ENCODE assay signal across 1 cellular context in the genomic region with DNA sequence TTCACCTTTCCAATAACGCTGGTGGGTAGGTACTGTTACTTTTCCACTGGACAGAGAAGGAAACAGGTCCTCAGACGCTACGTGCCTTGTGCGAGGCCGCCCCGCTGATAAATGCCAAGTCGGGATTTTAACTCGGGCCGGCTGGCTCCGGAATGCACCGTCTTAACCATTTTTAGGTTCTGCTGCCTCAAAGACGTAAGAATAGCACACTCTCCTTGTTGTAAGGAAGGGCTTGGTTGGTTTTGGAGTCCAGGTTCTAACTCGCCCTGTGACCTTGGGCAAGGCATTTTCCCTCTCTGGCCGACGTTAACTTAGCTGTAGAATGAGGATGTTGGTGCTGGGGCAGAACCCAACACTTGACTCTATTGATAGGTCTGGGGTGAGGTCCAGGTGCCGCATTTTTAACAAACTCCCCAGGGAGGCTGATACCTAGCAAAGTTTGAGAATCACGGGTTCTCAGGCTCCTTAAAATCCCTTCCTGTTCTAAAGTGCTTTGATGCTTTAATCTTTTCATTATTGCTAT.
A peak's percentile ranks its signal among the peaks of the same experiment; 100 is the strongest.
TF ChIP-seq lines count a peak whose summit lies in the region.

No MANE protein-coding gene starts in this region.

TF ChIP-seq in K562, 482 proteins besides CTCF, POLR2A, EP300 and RAD21 (continued from another document):
- TF ChIP-seq, protein P1, sequence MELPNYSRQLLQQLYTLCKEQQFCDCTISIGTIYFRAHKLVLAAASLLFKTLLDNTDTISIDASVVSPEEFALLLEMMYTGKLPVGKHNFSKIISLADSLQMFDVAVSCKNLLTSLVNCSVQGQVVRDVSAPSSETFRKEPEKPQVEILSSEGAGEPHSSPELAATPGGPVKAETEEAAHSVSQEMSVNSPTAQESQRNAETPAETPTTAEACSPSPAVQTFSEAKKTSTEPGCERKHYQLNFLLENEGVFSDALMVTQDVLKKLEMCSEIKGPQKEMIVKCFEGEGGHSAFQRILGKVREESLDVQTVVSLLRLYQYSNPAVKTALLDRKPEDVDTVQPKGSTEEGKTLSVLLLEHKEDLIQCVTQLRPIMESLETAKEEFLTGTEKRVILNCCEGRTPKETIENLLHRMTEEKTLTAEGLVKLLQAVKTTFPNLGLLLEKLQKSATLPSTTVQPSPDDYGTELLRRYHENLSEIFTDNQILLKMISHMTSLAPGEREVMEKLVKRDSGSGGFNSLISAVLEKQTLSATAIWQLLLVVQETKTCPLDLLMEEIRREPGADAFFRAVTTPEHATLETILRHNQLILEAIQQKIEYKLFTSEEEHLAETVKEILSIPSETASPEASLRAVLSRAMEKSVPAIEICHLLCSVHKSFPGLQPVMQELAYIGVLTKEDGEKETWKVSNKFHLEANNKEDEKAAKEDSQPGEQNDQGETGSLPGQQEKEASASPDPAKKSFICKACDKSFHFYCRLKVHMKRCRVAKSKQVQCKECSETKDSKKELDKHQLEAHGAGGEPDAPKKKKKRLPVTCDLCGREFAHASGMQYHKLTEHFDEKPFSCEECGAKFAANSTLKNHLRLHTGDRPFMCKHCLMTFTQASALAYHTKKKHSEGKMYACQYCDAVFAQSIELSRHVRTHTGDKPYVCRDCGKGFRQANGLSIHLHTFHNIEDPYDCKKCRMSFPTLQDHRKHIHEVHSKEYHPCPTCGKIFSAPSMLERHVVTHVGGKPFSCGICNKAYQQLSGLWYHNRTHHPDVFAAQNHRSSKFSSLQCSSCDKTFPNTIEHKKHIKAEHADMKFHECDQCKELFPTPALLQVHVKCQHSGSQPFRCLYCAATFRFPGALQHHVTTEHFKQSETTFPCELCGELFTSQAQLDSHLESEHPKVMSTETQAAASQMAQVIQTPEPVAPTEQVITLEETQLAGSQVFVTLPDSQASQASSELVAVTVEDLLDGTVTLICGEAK (IDR thresholded peaks at IDR 0.05), result peak; percentile 55; the same call in 1 of the 2 replicates
- TF ChIP-seq, protein P1 (CRISPR knock-in tag; IDR thresholded peaks at IDR 0.05), result no peak
- TF ChIP-seq CBFA2T3 (IDR thresholded peaks at IDR 0.05) (0 out of 2 replicates have a peak, but pooled peaks have one; percentile 8), ZNF778 (CRISPR knock-in tag; IDR thresholded peaks at IDR 0.05) (no peak), KDM1A (IDR thresholded peaks at IDR 0.05) (peak; percentile 45 to 71; a peak in 3 of 4 replicates), MAZ (CRISPR knock-in tag; conservative IDR thresholded peaks at IDR 0.05 in 1 of 2, IDR thresholded peaks at IDR 0.05 in 1 of 2) (no peak), PKNOX1 (IDR thresholded peaks at IDR 0.05) (no peak), E2F6 (IDR thresholded peaks at IDR 0.05; ENCODE audit: borderline replicate concordance in 1 of 2, extremely low read depth in 1 of 2, insufficient read depth in 1 of 2, insufficient read length in 1 of 2, low read depth in 1 of 2, low read length in 1 of 2, poor library complexity in 1 of 2, severe bottlenecking in 1 of 2) (peak in 1 of 2 experiments; percentile 12), BHLHE40 (IDR thresholded peaks at IDR 0.05; ENCODE audit: low read length) (no peak), SIN3A (IDR thresholded peaks at IDR 0.05; ENCODE audit: borderline replicate concordance in 2 of 2, control insufficient read depth in 1 of 2, low read depth in 2 of 2, low read length in 2 of 2) (0 out of 4 replicates have a peak, but pooled peaks of 1 of the 2 experiments have one; percentile 26), C11orf30 (IDR thresholded peaks at IDR 0.05; ENCODE audit: low read depth) (peak; percentile 36; the same call in 1 of the 2 replicates), ZNF316 (IDR thresholded peaks at IDR 0.05) (0 out of 2 replicates have a peak, but pooled peaks have one; percentile 7), FOXK2 (conservative IDR thresholded peaks at IDR 0.05 in 1 of 2, IDR thresholded peaks at IDR 0.05 in 1 of 2; ENCODE audit: low read depth in 2 of 2) (no peak), KLF16 (IDR thresholded peaks at IDR 0.05) (no peak), ERF (CRISPR knock-in tag; IDR thresholded peaks at IDR 0.05) (no peak), GTF2B (IDR thresholded peaks at IDR 0.05; ENCODE audit: extremely low read depth, insufficient read length) (no peak)
